9 cellular contexts compared by ENCODE assay signal in the genomic region with DNA sequence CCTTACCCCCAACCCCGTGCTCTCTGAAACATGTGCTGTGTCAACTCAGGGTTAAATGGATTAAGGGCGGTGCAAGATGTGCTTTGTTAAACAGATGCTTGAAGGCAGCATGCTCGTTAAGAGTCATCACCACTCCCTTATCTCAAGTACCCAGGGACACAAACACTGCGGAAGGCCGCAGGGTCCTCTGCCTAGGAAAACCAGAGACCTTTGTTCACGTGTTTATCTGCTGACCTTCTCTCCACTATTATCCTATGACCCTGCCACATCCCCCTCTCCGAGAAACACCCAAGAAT. TPM values are rescaled to one million over a fixed set of nuclear protein-coding genes. Genes with fewer than 3 reads are reported as not detected.
"Had no signal": no experiment of that assay in that cellular context is flagged by ENCODE, and none has a peak within 500 bp of the region (broad histone marks: within the 10 kb centered on the region; RNA-seq: fewer than 3 reads in every experiment).

No MANE protein-coding gene starts in this region.

RNA-seq across cellular contexts. Expression of gene ASB14, which starts 46.5 kb away (rescaled TPM):
- total RNA-seq: PC-3, PC-9, Peyer's patch, RPMI7951, SJCRH30, SJSA1, SK-MEL-5, T-cell had no signal
- polyA plus RNA-seq: SK-N-SH had no signal
